Comparison of ENCODE assay signal across 15 cellular contexts in genomic region chr3:192884831-192885356, GRCh38. TPM values are rescaled to one million over a fixed set of nuclear protein-coding genes. Genes with fewer than 3 reads are reported as not detected.
DNase-seq lines count a peak whose midpoint lies in the region; ATAC-seq, FAIRE-seq and TF ChIP-seq lines count a peak whose summit lies in the region.
"Had no signal": no experiment of that assay in that cellular context is flagged by ENCODE, and none has a peak within 500 bp of the region (broad histone marks: within the 10 kb centered on the region; RNA-seq: fewer than 3 reads in every experiment).

No MANE protein-coding gene starts in this region.

- H3K36me3 Mint-ChIP-seq in type B pancreatic cell, result peaks cover 8% of the 10 kb centered on the region

- H3K27me3 Mint-ChIP-seq in type B pancreatic cell, result no peaks in the 10 kb centered on the region

- DNase-seq in H54 (ENCODE audit: insufficient read length, low spot score) (no peak), SK-N-DZ (ENCODE audit: low spot score) (peak; percentile 18), fibroblast of the aortic adventitia (ENCODE audit: low read depth) (peak; percentile 59), type B pancreatic cell (ENCODE audit: extremely low spot score, unreplicated experiment) (no peak), DMS153 (lab: John Stamatoyannopoulos, UW) (no peak)
- DNase-seq in effector CD4-positive, alpha-beta T cell, result no peak
- DNase-seq: activated CD4-positive, alpha-beta T cell treated with anti-CD3 and anti-CD28 coated beads, Interleukin-2, amount 50 U/mL, for 1 hour; effector memory CD4-positive, alpha-beta T cell; head of caudate nucleus; NCI-H1092; NCI-H510A had no signal

- no peak overlapping the region for H3K4me3 ChIP-seq in fibroblast of the aortic adventitia (ENCODE audit: low read depth, low read length)
- H3K4me3 ChIP-seq: ascending aorta, skin epidermis had no signal

- no peak overlapping the region for H3K4me3 Mint-ChIP-seq in type B pancreatic cell

- peaks cover 45% of the 10 kb centered on the region for H3K4me1 Mint-ChIP-seq in type B pancreatic cell (ENCODE audit: unreplicated experiment)

- FAIRE-seq in H54 (lab: Jason Lieb, UNC), result peak; percentile 92

- H3K27ac Mint-ChIP-seq in type B pancreatic cell, result peak overlapping the region; percentile 52

- peaks cover 4% of the 10 kb centered on the region for H3K9me3 Mint-ChIP-seq in type B pancreatic cell
- H3K9me3 Mint-ChIP-seq: activated T-helper 1 cell treated with anti-CD3 and anti-CD28 coated beads, Interleukin-12 subunit alpha, Interleukin-12 subunit beta, Interleukin-2, Interleukin-4 antibody, amounts not matched to agents 30 ng/mL and 10 ng/mL and 1 ng/mL, durations not matched to agents 14 hours and 24 hours and 36 hours had no signal

- no peak for ATAC-seq in GM21423 (IDR thresholded peaks at IDR 0.05; ENCODE audit: unreplicated experiment)

- TF ChIP-seq CTCF in fibroblast of the aortic adventitia (IDR thresholded peaks at IDR 0.05; ENCODE audit: insufficient read depth, low read length) (no peak), type B pancreatic cell (conservative IDR thresholded peaks at IDR 0.05) (no peak)

- TF ChIP-seq POLR2A in H54 (IDR thresholded peaks at IDR 0.05; ENCODE audit: low read depth, low read length), result no peak

RNA-seq across cellular contexts. Expression of gene MB21D2, which starts 32.8 kb away (rescaled TPM):
- polyA plus RNA-seq in SK-N-DZ (2014; cell fraction: cytosol; rRNA removed), result 2.0 and 2.7 TPM in 2 replicates
- polyA plus RNA-seq in SK-N-DZ (2014; cell fraction: nucleus; rRNA removed), result 0.33 and 1.7 TPM in 2 replicates
- 5.6 and 6.7 TPM in 2 replicates for total RNA-seq in fibroblast of the aortic adventitia (ENCODE audit: low replicate concordance)
- 14.1 and 23.1 TPM in 2 replicates for total RNA-seq in type B pancreatic cell (ENCODE audit: low replicate concordance)

Comparison
In these comparisons a context has a peak if more than half of its experiments do, and no peak if none do; other contexts are left out.
1. DNase-seq: peak in SK-N-DZ (single experiment) and fibroblast of the aortic adventitia (single experiment); none in H54 (single experiment), type B pancreatic cell (single experiment), effector CD4-positive, alpha-beta T cell (single experiment) and DMS153 (single experiment).